10 cellular contexts compared by ENCODE assay signal in genomic region chr3:165195628-165196576, GRCh38. TPM values are rescaled to one million over a fixed set of nuclear protein-coding genes. Genes with fewer than 3 reads are reported as not detected.
DNase-seq lines count a peak whose midpoint lies in the region; ATAC-seq, FAIRE-seq and TF ChIP-seq lines count a peak whose summit lies in the region.
"Had no signal": no experiment of that assay in that cellular context is flagged by ENCODE, and none has a peak within 500 bp of the region (broad histone marks: within the 10 kb centered on the region; RNA-seq: fewer than 3 reads in every experiment).

A gene with protein sequence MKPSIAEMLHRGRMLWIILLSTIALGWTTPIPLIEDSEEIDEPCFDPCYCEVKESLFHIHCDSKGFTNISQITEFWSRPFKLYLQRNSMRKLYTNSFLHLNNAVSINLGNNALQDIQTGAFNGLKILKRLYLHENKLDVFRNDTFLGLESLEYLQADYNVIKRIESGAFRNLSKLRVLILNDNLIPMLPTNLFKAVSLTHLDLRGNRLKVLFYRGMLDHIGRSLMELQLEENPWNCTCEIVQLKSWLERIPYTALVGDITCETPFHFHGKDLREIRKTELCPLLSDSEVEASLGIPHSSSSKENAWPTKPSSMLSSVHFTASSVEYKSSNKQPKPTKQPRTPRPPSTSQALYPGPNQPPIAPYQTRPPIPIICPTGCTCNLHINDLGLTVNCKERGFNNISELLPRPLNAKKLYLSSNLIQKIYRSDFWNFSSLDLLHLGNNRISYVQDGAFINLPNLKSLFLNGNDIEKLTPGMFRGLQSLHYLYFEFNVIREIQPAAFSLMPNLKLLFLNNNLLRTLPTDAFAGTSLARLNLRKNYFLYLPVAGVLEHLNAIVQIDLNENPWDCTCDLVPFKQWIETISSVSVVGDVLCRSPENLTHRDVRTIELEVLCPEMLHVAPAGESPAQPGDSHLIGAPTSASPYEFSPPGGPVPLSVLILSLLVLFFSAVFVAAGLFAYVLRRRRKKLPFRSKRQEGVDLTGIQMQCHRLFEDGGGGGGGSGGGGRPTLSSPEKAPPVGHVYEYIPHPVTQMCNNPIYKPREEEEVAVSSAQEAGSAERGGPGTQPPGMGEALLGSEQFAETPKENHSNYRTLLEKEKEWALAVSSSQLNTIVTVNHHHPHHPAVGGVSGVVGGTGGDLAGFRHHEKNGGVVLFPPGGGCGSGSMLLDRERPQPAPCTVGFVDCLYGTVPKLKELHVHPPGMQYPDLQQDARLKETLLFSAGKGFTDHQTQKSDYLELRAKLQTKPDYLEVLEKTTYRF (minus strand): TSS chr3:165196384. CDS start chr3:165190830, 5,554 bp downstream.

- peaks cover 33% of the 10 kb centered on the region for H3K4me1 Mint-ChIP-seq in stimulated activated naive CD8-positive, alpha-beta T cell treated with anti-CD3 and anti-CD28 coated beads, Interleukin-15, amount 100 ng/mL, for 72 hours

- intact Hi-C loops in ascending aorta (cut with DNase I) (no loop called here), kidney (cut with DNase I) (no loop called here)

- TF ChIP-seq CTCF in ascending aorta (IDR thresholded peaks at IDR 0.05): no peak
- no peak for TF ChIP-seq CTCF in kidney (IDR thresholded peaks at IDR 0.05; ENCODE audit: borderline replicate concordance, extremely low read depth, insufficient read depth)

- peaks cover 62% of the 10 kb centered on the region for H3K27me3 Mint-ChIP-seq in stimulated activated naive CD8-positive, alpha-beta T cell treated with anti-CD3 and anti-CD28 coated beads, Interleukin-15, amount 100 ng/mL, for 72 hours

- H3K27ac Mint-ChIP-seq in stimulated activated naive CD8-positive, alpha-beta T cell treated with anti-CD3 and anti-CD28 coated beads, Interleukin-15, amount 100 ng/mL, for 72 hours: peak within 1 kb of the TSS in 1 of 2 donors; percentile 69

- H3K4me1 ChIP-seq in ascending aorta: peaks cover 3 to 19% of the 10 kb centered on the region in 2 donors
- H3K4me1 ChIP-seq in kidney (ENCODE audit: control insufficient read depth in 1 of 2, insufficient read depth in 1 of 2, low read depth in 1 of 2, low read length in 2 of 2): peaks cover 10 to 11% of the 10 kb centered on the region in 2 donors

- ATAC-seq in stimulated activated naive CD8-positive, alpha-beta T cell treated with anti-CD3 and anti-CD28 coated beads, Interleukin-15, amount 100 ng/mL, for 72 hours: no peak
- ATAC-seq in HG03095 (IDR thresholded peaks at IDR 0.05; ENCODE audit: unreplicated experiment): no peak

- no peaks in the 10 kb centered on the region for H3K9me3 Mint-ChIP-seq in stimulated activated naive CD8-positive, alpha-beta T cell treated with anti-CD3 and anti-CD28 coated beads, Interleukin-15, amount 100 ng/mL, for 72 hours

- no peak for FAIRE-seq in kidney (lab: Jason Lieb, UNC)

- H3K4me3 Mint-ChIP-seq in stimulated activated naive CD8-positive, alpha-beta T cell treated with anti-CD3 and anti-CD28 coated beads, Interleukin-15, amount 100 ng/mL, for 72 hours: peak within 1 kb of the TSS; percentile 54 to 63

- peaks cover 3% of the 10 kb centered on the region for H3K27me3 ChIP-seq in ascending aorta

- no peak within 1 kb of the TSS for H3K9ac ChIP-seq in kidney (ENCODE audit: low read length in 2 of 2)

- DNase-seq in NCI-H524 (lab: John Stamatoyannopoulos, UW): peak; percentile 74 to 77
- DNase-seq in NCI-H524 treated with DMSO at 0.1 percent for 48 hours (lab: John Stamatoyannopoulos, UW): no peak
- no peak for DNase-seq in ascending aorta (ENCODE audit: low spot score in 2 of 2)
- DNase-seq in kidney: no peak
- DNase-seq in stimulated activated naive CD8-positive, alpha-beta T cell treated with anti-CD3 and anti-CD28 coated beads, Interleukin-15, amount 100 ng/mL, for 72 hours: no peak
- DNase-seq in A172 (ENCODE audit: low spot score): no peak
- DNase-seq in NCI-H2196 treated with DMSO at 0.1 percent for 48 hours (lab: John Stamatoyannopoulos, UW; ENCODE audit: unreplicated experiment): no peak

- H3K36me3 ChIP-seq in ascending aorta: no peaks in the 10 kb centered on the region
- no peaks in the 10 kb centered on the region for H3K36me3 ChIP-seq in kidney (ENCODE audit: control insufficient read depth in 1 of 2, insufficient read depth in 2 of 2, low read length in 2 of 2)

- H3K27ac ChIP-seq in ascending aorta (no peak within 1 kb of the TSS), kidney (ENCODE audit: low read depth in 2 of 2, low read length in 2 of 2) (no peak within 1 kb of the TSS)

- H3K4me3 ChIP-seq in ascending aorta (peak within 1 kb of the TSS; percentile 51 to 67), kidney (ENCODE audit: low read length in 2 of 2) (peak within 1 kb of the TSS; percentile 37 to 43)
- H3K4me3 ChIP-seq: lung had no signal

- H3K9me3 ChIP-seq in ascending aorta (no peaks in the 10 kb centered on the region), kidney (ENCODE audit: control insufficient read depth in 1 of 2, low read length in 2 of 2) (no peaks in the 10 kb centered on the region)

RNA-seq across cellular contexts. Expression of the gene that starts here (rescaled TPM):
- total RNA-seq in ascending aorta (not detected), kidney (0.44 TPM)
- 0.30 TPM for polyA plus RNA-seq in kidney (ENCODE audit: insufficient read depth, low read depth, low replicate concordance)
- total RNA-seq in A172 (2014; rRNA removed; shearing (Covaris generic)): 0.03 and 0.10 TPM in 2 replicates
- total RNA-seq: M059J had no signal

Comparison
In these comparisons a context has a peak if more than half of its experiments do, and no peak if none do; other contexts are left out.
1. DNase-seq: peak in NCI-H524 (2 of 2); none in NCI-H524 treated with DMSO at 0.1 percent for 48 hours (single experiment), ascending aorta (0 of 2), kidney (single experiment), stimulated activated naive CD8-positive, alpha-beta T cell treated with anti-CD3 and anti-CD28 coated beads, Interleukin-15, amount 100 ng/mL, for 72 hours (0 of 2), A172 (single experiment) and NCI-H2196 treated with DMSO at 0.1 percent for 48 hours (single experiment).